In genomic region chr4:106869551-106869950, GRCh38 we compare ENCODE assay signal across 21 cellular contexts.
DNase-seq lines count a peak whose midpoint lies in the region; ATAC-seq and TF ChIP-seq lines count a peak whose summit lies in the region.
"Had no signal": no experiment of that assay in that cellular context is flagged by ENCODE, and none has a peak within 500 bp of the region (broad histone marks: within the 10 kb centered on the region; RNA-seq: fewer than 3 reads in every experiment).

No MANE protein-coding gene starts in this region.

- no peak overlapping the region for H3K4me3 Mint-ChIP-seq in endothelial cell (ENCODE audit: unreplicated experiment)
- H3K4me3 Mint-ChIP-seq: activated CD4-positive, alpha-beta memory T cell treated with anti-CD3 and anti-CD28 coated beads, Interleukin-2, amount 10 ng/mL, durations not matched to agents 7 days and 5 days; activated naive CD4-positive, alpha-beta T cell treated with anti-CD3 and anti-CD28 coated beads, Interleukin-2, amount 50 U/mL, for 24 hours; T-helper 2 cell treated with Interferon-gamma antibody and Interleukin-4, amounts not matched to agents 5 μg/mL and 100 μg/mL, for 36 hours had no signal

- 18% methylated on average over 1 of the region's 1 CpG for WGBS in mammary epithelial cell (ENCODE audit: low coverage, missing lambda C conversion rate)

- H3K4me2 ChIP-seq in mammary epithelial cell (ENCODE audit: insufficient read depth, low read depth, low read length), result no peak overlapping the region

- no peaks in the 10 kb centered on the region for H3K9me3 Mint-ChIP-seq in endothelial cell (ENCODE audit: unreplicated experiment)
- H3K9me3 Mint-ChIP-seq: activated CD4-positive, alpha-beta memory T cell treated with anti-CD3 and anti-CD28 coated beads, Interleukin-2, amount 10 ng/mL, durations not matched to agents 7 days and 5 days; T-helper 2 cell treated with Interferon-gamma antibody and Interleukin-4, amounts not matched to agents 5 μg/mL and 100 μg/mL, for 36 hours had no signal

- H3K4me3 ChIP-seq in mammary epithelial cell (replicated peaks in 1 of 3; ENCODE audit: insufficient read depth in 1 of 3, low read depth in 2 of 3, low read length in 3 of 3), result no peak overlapping the region
- H3K4me3 ChIP-seq: esophagus muscularis mucosa, lung, SJSA1, suprapubic skin had no signal

- no peaks in the 10 kb centered on the region for H3K36me3 ChIP-seq in mammary epithelial cell (ENCODE audit: insufficient read depth, low read length)
- H3K36me3 ChIP-seq: esophagus muscularis mucosa, SJSA1, suprapubic skin had no signal

- DNase-seq in ELR (ENCODE audit: low read depth), result peak; percentile 70
- DNase-seq in NCI-H226, result peak; percentile 43
- DNase-seq in mammary epithelial cell, result peak; percentile 72
- DNase-seq in iris pigment epithelial cell (ENCODE audit: low read depth), result peak; percentile 96
- no peak for DNase-seq in activated effector memory CD4-positive, alpha-beta T cell treated with anti-CD3 and anti-CD28 coated beads, Interleukin-2, amount 50 U/mL, for 16 hours
- DNase-seq in endothelial cell (ENCODE audit: low spot score), result no peak
- DNase-seq in activated gamma-delta T cell treated with Interleukin-2 at 50 U/mL for 16 hours, result no peak
- DNase-seq: activated CD4-positive, alpha-beta memory T cell treated with anti-CD3 and anti-CD28 coated beads, Interleukin-2, amount 10 ng/mL, durations not matched to agents 7 days and 5 days; activated CD4-positive, CD25-positive, alpha-beta regulatory T cell; activated T-cell treated with anti-CD3 and anti-CD28 coated beads, Interleukin-2, amount 50 U/mL, for 1 hour; DND-41; KBM-7; NCI-H1105; nucleus accumbens had no signal

- dilution Hi-C loops in mammary epithelial cell (cut with HindIII; ENCODE audit: low sequenced_read_pairs), result no loop called here

- no peak overlapping the region for H3K9ac ChIP-seq in mammary epithelial cell (ENCODE audit: insufficient read depth, low read length)

- CTCF ChIA-PET in mammary epithelial cell (lab: Charles Lee; ENCODE audit: low non-redundant PET), result no interaction called here

- no peak for ATAC-seq in HG03469 (IDR thresholded peaks at IDR 0.05; ENCODE audit: unreplicated experiment)

- no peak overlapping the region for H2AFZ ChIP-seq in mammary epithelial cell (ENCODE audit: low read depth, low read length)

- intact Hi-C loops in mammary epithelial cell (cut with micrococcal nuclease), result no loop called here

- H3K4me1 ChIP-seq in mammary epithelial cell (ENCODE audit: insufficient read depth, low read length), result peaks cover 7% of the 10 kb centered on the region
- H3K4me1 ChIP-seq: esophagus muscularis mucosa, SJSA1, suprapubic skin had no signal

- H3K4me1 Mint-ChIP-seq in endothelial cell (ENCODE audit: unreplicated experiment), result peaks cover 5% of the 10 kb centered on the region
- H3K4me1 Mint-ChIP-seq: activated CD4-positive, alpha-beta memory T cell treated with anti-CD3 and anti-CD28 coated beads, Interleukin-2, amount 10 ng/mL, durations not matched to agents 7 days and 5 days; activated naive CD4-positive, alpha-beta T cell treated with anti-CD3 and anti-CD28 coated beads, Interleukin-2, amount 50 U/mL, for 24 hours had no signal

- no peaks in the 10 kb centered on the region for H3K27me3 Mint-ChIP-seq in endothelial cell (ENCODE audit: unreplicated experiment)
- H3K27me3 Mint-ChIP-seq: activated CD4-positive, alpha-beta memory T cell treated with anti-CD3 and anti-CD28 coated beads, Interleukin-2, amount 10 ng/mL, durations not matched to agents 7 days and 5 days; activated naive CD4-positive, alpha-beta T cell treated with anti-CD3 and anti-CD28 coated beads, Interleukin-2, amount 50 U/mL, for 24 hours had no signal

- no peaks in the 10 kb centered on the region for H3K9me3 ChIP-seq in mammary epithelial cell (replicated peaks; ENCODE audit: insufficient read depth, low read length)
- H3K9me3 ChIP-seq: esophagus muscularis mucosa, SJSA1, suprapubic skin had no signal

- in situ Hi-C loops in mammary epithelial cell (cut with MboI; ENCODE audit: low sequenced_read_pairs in 2 of 2), result no loop called here

- H3K27ac ChIP-seq in mammary epithelial cell (ENCODE audit: insufficient read depth, low read depth, low read length), result no peak overlapping the region
- H3K27ac ChIP-seq: esophagus muscularis mucosa, SJSA1, suprapubic skin had no signal

- no peaks in the 10 kb centered on the region for H4K20me1 ChIP-seq in mammary epithelial cell (ENCODE audit: insufficient read depth, low read length)

- TF ChIP-seq CTCF in mammary epithelial cell (conservative IDR thresholded peaks at IDR 0.05 in 1 of 2, IDR thresholded peaks at IDR 0.05 in 1 of 2; ENCODE audit: extremely low read depth in 1 of 2, insufficient read depth in 1 of 2, low read depth in 1 of 2, low read length in 2 of 2) (no peak), endothelial cell (IDR thresholded peaks at IDR 0.05; ENCODE audit: unreplicated experiment) (no peak)

- BruUV-seq in mammary epithelial cell (replicated peaks; lab: Mats Ljungman, UMichigan), result no TSS peak

- H3K27ac Mint-ChIP-seq in endothelial cell (ENCODE audit: unreplicated experiment), result no peak overlapping the region
- H3K27ac Mint-ChIP-seq: activated CD4-positive, alpha-beta memory T cell treated with anti-CD3 and anti-CD28 coated beads, Interleukin-2, amount 10 ng/mL, durations not matched to agents 7 days and 5 days; activated naive CD4-positive, alpha-beta T cell treated with anti-CD3 and anti-CD28 coated beads, Interleukin-2, amount 50 U/mL, for 24 hours; T-helper 2 cell treated with Interferon-gamma antibody and Interleukin-4, amounts not matched to agents 5 μg/mL and 100 μg/mL, for 36 hours had no signal

- no peaks in the 10 kb centered on the region for H3K27me3 ChIP-seq in mammary epithelial cell (ENCODE audit: insufficient read depth, low read length)
- H3K27me3 ChIP-seq: esophagus muscularis mucosa, SJSA1, suprapubic skin had no signal

- H3K36me3 Mint-ChIP-seq in endothelial cell (ENCODE audit: low read depth, unreplicated experiment), result no peaks in the 10 kb centered on the region
- H3K36me3 Mint-ChIP-seq: activated naive CD4-positive, alpha-beta T cell treated with anti-CD3 and anti-CD28 coated beads, Interleukin-2, amount 50 U/mL, for 24 hours had no signal

- no peaks in the 10 kb centered on the region for H3K79me2 ChIP-seq in mammary epithelial cell (ENCODE audit: insufficient read depth, low read length)

Comparison
In these comparisons a context has a peak if more than half of its experiments do, and no peak if none do; other contexts are left out.
1. DNase-seq: peak in ELR (single experiment), NCI-H226 (single experiment), mammary epithelial cell (single experiment) and iris pigment epithelial cell (single experiment); none in activated effector memory CD4-positive, alpha-beta T cell treated with anti-CD3 and anti-CD28 coated beads, Interleukin-2, amount 50 U/mL, for 16 hours (single experiment), endothelial cell (single experiment) and activated gamma-delta T cell treated with Interleukin-2 at 50 U/mL for 16 hours (single experiment).